30 cellular contexts compared by ENCODE assay signal in genomic region chr17:73990290-73990689, GRCh38.
"Had no signal": no experiment of that assay in that cellular context is flagged by ENCODE, and none has a peak within 500 bp of the region (broad histone marks: within the 10 kb centered on the region; RNA-seq: fewer than 3 reads in every experiment).

No MANE protein-coding gene starts in this region.

- FAIRE-seq: bronchial epithelial cell, TTC549 had no signal

- H3K27me3 ChIP-seq: ascending aorta, cardiac muscle cell had no signal

- H3K9me3 ChIP-seq: ascending aorta had no signal

- ATAC-seq: activated CD8-positive, alpha-beta T cell treated with anti-CD3 and anti-CD28 coated beads for 36 hours; activated naive CD8-positive, alpha-beta T cell treated with anti-CD3 and anti-CD28 coated beads, Interleukin-2, amount 50 U/mL, for 24 hours; activated T-cell treated with anti-CD3 and anti-CD28 coated beads, Interleukin-2, amount 50 U/mL, for 4 hours had no signal

- H3K36me3 ChIP-seq: ascending aorta, cardiac muscle cell had no signal

- H3K4me3 ChIP-seq: ascending aorta, cardiac muscle cell had no signal

- H3K27ac ChIP-seq: ascending aorta, cardiac muscle cell, VCaP had no signal

- DNase-seq: activated B cell treated with CpG ODN at 0.5 μM for 24 hours; activated CD4-positive, alpha-beta memory T cell treated with anti-CD3 and anti-CD28 coated beads for 36 hours; activated CD4-positive, alpha-beta T cell treated with anti-CD3 and anti-CD28 coated beads for 4 hours; activated CD4-positive, alpha-beta T cell treated with anti-CD3 and anti-CD28 coated beads, Interleukin-2, amount 10 ng/mL, durations not matched to agents 24 days and 14 days; activated CD4-positive, alpha-beta T cell treated with anti-CD3 and anti-CD28 coated beads, Interleukin-2, amount 50 U/mL, for 1 hour; activated CD4-positive, alpha-beta T cell treated with anti-CD3 and anti-CD28 coated beads, Interleukin-2, amount 50 U/mL, for 4 hours; activated CD4-positive, CD25-positive, alpha-beta regulatory T cell treated with anti-CD3 and anti-CD28 coated beads, Interleukin-2, amount 50 U/mL, for 72 hours; activated CD8-positive, alpha-beta memory T cell treated with anti-CD3 and anti-CD28 coated beads, Interleukin-2, amount 50 U/mL, for 4 hours; activated CD8-positive, alpha-beta T cell treated with anti-CD3 and anti-CD28 coated beads for 36 hours; activated effector memory CD4-positive, alpha-beta T cell treated with Interleukin-2 at 50 U/mL for 16 hours; activated gamma-delta T cell; activated naive CD4-positive, alpha-beta T cell treated with anti-CD3 and anti-CD28 coated beads, Interleukin-2, amount 10 ng/mL, durations not matched to agents 7 days and 5 days; activated naive CD4-positive, alpha-beta T cell treated with Interleukin-2 at 50 U/mL for 16 hours; activated naive CD8-positive, alpha-beta T cell treated with anti-CD3 and anti-CD28 coated beads, Interleukin-2, amount 10 ng/mL, durations not matched to agents 7 days and 5 days; activated naive CD8-positive, alpha-beta T cell treated with anti-CD3 and anti-CD28 coated beads, Interleukin-2, amount 50 U/mL, for 24 hours; activated T-cell treated with anti-CD3 and anti-CD28 coated beads for 4 hours; activated T-cell treated with anti-CD3 and anti-CD28 coated beads, Interleukin-2, amount 50 U/mL, for 1 hour; activated T-cell treated with anti-CD3 and anti-CD28 coated beads, Interleukin-2, amount 50 U/mL, for 4 hours; amygdala; anterior cingulate cortex; caudate nucleus; cerebellar nuclear complex; T-helper 1 cell; T-helper 2 cell; T-helper 9 cell had no signal

- H3K4me1 ChIP-seq: ascending aorta had no signal
